ENCODE assay signal across 13 cellular contexts in the genomic region with DNA sequence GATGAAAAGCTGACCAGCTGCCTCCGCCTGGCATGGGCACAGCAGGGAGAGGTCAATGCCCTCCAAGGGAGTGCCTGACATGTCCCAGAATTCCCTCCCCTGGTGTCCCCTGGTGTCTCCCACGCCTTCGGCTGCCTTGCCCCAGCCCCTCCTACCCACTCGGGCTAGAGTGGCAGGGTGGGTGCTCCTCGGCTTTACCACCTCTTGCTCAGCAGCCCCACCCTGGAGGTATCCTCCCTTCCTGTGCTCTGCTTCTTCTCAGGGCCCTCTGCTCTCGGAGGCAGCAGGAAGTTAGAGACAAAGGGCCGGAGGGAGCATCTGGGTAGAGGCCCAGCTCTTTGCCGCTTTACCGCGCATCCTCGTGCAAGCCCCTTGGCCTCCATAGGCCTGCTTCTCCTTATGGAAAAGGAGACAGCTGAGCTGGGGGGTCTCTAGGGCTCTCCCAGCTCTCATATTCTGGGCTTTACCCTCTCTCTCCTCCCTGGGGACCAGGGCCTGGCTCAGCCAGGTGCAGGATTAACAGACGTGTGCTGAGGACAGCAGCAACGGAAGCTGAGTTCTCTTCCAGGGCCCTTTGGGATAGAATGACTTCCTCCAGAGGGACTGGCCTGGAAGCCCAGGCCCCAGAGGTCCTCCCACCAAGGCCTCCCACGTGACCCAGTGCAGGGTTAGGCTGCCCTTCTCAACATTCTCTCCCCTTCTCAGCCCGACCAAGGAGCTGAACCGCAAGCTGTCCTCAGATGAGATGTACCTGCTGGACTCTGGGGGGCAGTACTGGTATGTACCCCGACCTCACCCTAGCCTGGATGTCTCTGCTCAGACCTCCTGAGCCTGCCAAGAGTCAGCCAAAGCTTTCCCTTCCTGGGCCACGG. TPM values are rescaled to one million over a fixed set of nuclear protein-coding genes. Genes with fewer than 3 reads are reported as not detected.
DNase-seq lines count a peak whose midpoint lies in the region; ATAC-seq and TF ChIP-seq lines count a peak whose summit lies in the region.
"Had no signal": no experiment of that assay in that cellular context is flagged by ENCODE, and none has a peak within 500 bp of the region (broad histone marks: within the 10 kb centered on the region; RNA-seq: fewer than 3 reads in every experiment).

No MANE protein-coding gene starts in this region.

- H3K27me3 ChIP-seq in GM23338 (ENCODE audit: insufficient read depth) = no peaks in the 10 kb centered on the region

- no peaks in the 10 kb centered on the region for H3K4me1 ChIP-seq in GM23338 (ENCODE audit: insufficient read depth)

- H3K79me2 ChIP-seq in GM23338 (replicated peaks; ENCODE audit: insufficient read depth) = no peaks in the 10 kb centered on the region

- DNase-seq in NCI-H146 (lab: John Stamatoyannopoulos, UW) = peak; percentile 16
- no peak for DNase-seq in NCI-H146 treated with DMSO at 0.1 percent for 48 hours (lab: John Stamatoyannopoulos, UW; ENCODE audit: unreplicated experiment)
- peak; percentile 55 for DNase-seq in GM23338 (ENCODE audit: low spot score)
- DNase-seq in WTC11 (ENCODE audit: low spot score) = peak; percentile 43
- DNase-seq in naive B cell = no peak
- no peak for DNase-seq in stimulated activated CD8-positive, alpha-beta memory T cell treated with anti-CD3 and anti-CD28 coated beads, Interleukin-4, amount 100 ng/mL, for 48 hours
- DNase-seq in hippocampal formation (lab: John Stamatoyannopoulos, UW) = no peak
- DNase-seq: NCI-H2081, T1000 had no signal

- H3K4me3 Mint-ChIP-seq in GM23338 (no peak overlapping the region), WTC11 (no peak overlapping the region), naive B cell (peak overlapping the region; percentile 58 to 91 (median 73))

- no peaks in the 10 kb centered on the region for H3F3A ChIP-seq in GM23338 (replicated peaks; ENCODE audit: low read depth)

- CTCF ChIA-PET in WTC11 (lab: Charles Lee) = interaction anchor here (0.5 to 2.0 kb wide), 26 partner anchors 11 to 305 kb away, joined by 3 to 22 read pairs (median 4); a partner anchor contains a TSS

- no peak overlapping the region for H3K27ac ChIP-seq in GM23338 (ENCODE audit: low read depth)

- peak; percentile 92 for ATAC-seq in GM23338
- peak; percentile 92 for ATAC-seq in WTC11
- peak; percentile 21 to 23 for ATAC-seq in naive B cell (ENCODE audit: low read depth in 2 of 2)
- ATAC-seq in HG03439 (IDR thresholded peaks at IDR 0.05; ENCODE audit: unreplicated experiment) = no peak

- H3K4me2 ChIP-seq in GM23338 = no peak overlapping the region

- H3K36me3 Mint-ChIP-seq in GM23338 (ENCODE audit: low read depth) (no peaks in the 10 kb centered on the region), WTC11 (no peaks in the 10 kb centered on the region), naive B cell (no peaks in the 10 kb centered on the region)

- peak; percentile 31 to 67 for TF ChIP-seq CTCF in GM23338 (conservative IDR thresholded peaks at IDR 0.05; ENCODE audit: low read depth in 2 of 2)
- TF ChIP-seq CTCF in WTC11 (IDR thresholded peaks at IDR 0.05) = no peak

- H3K27ac Mint-ChIP-seq in GM23338 = no peak overlapping the region
- no peak overlapping the region for H3K27ac Mint-ChIP-seq in WTC11
- H3K27ac Mint-ChIP-seq in naive B cell = peak overlapping the region in 5 of 6 donors; percentile 52 to 94 (median 82)

- H3K27me3 Mint-ChIP-seq in GM23338 (ENCODE audit: insufficient read depth, low read depth, poor library complexity) = peaks cover 10% of the 10 kb centered on the region
- no peaks in the 10 kb centered on the region; the same call in 1 of the 2 replicates for H3K27me3 Mint-ChIP-seq in WTC11 (ENCODE audit: low read depth)
- H3K27me3 Mint-ChIP-seq in naive B cell = no peaks in the 10 kb centered on the region

- H3K9me3 Mint-ChIP-seq in GM23338 = no peaks in the 10 kb centered on the region
- no peaks in the 10 kb centered on the region for H3K9me3 Mint-ChIP-seq in WTC11
- no peaks in the 10 kb centered on the region for H3K9me3 Mint-ChIP-seq in naive B cell

- 0 out of 2 replicates have a peak overlapping the region, but pooled peaks have one; percentile 38 for H2AFZ ChIP-seq in GM23338

- no peak overlapping the region for H3K4me3 ChIP-seq in GM23338

- H3K36me3 ChIP-seq in GM23338 (ENCODE audit: insufficient read depth) = no peaks in the 10 kb centered on the region

- no peaks in the 10 kb centered on the region for H3K9me2 ChIP-seq in GM23338 (ENCODE audit: insufficient read depth)

- H4K20me1 ChIP-seq in GM23338 (replicated peaks; ENCODE audit: insufficient read depth) = no peaks in the 10 kb centered on the region

- H3K4me1 Mint-ChIP-seq in GM23338 (peaks cover 17% of the 10 kb centered on the region), WTC11 (peaks cover 21% of the 10 kb centered on the region), naive B cell (peaks cover 51 to 69% (median 62%) of the 10 kb centered on the region in 3 donors)

- POLR2A ChIA-PET in WTC11 (lab: Charles Lee) = interaction anchor here (0.7 kb wide), 1 partner anchor 25 kb away, joined by 3 read pairs; no protein-coding TSS in a partner anchor

TF ChIP-seq in GM23338, 12 proteins besides CTCF, POLR2A, EP300 and RAD21 (continues in another document):
- no peak for TF ChIP-seq EZH2 (IDR thresholded peaks at IDR 0.05; ENCODE audit: low read depth, unreplicated experiment)
- no peak for TF ChIP-seq STAT1 (IDR thresholded peaks at IDR 0.05; ENCODE audit: unreplicated experiment)
- no peak for TF ChIP-seq JUNB (IDR thresholded peaks at IDR 0.05; ENCODE audit: unreplicated experiment)
- TF ChIP-seq ZNF114 (CRISPR knock-in tag; IDR thresholded peaks at IDR 0.05) = no peak

TF ChIP-seq in WTC11, 78 proteins besides CTCF, POLR2A, EP300 and RAD21 (continues in another document):
- TF ChIP-seq, protein P1, sequence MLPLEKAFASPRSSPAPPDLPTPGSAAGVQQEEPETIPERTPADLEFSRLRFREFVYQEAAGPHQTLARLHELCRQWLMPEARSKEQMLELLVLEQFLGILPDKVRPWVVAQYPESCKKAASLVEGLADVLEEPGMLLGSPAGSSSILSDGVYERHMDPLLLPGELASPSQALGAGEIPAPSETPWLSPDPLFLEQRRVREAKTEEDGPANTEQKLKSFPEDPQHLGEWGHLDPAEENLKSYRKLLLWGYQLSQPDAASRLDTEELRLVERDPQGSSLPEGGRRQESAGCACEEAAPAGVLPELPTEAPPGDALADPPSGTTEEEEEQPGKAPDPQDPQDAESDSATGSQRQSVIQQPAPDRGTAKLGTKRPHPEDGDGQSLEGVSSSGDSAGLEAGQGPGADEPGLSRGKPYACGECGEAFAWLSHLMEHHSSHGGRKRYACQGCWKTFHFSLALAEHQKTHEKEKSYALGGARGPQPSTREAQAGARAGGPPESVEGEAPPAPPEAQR (CRISPR knock-in tag; IDR thresholded peaks at IDR 0.05) = no peak
- no peak for TF ChIP-seq NR1H2 (CRISPR knock-in tag; IDR thresholded peaks at IDR 0.05)
- TF ChIP-seq CBFB (CRISPR knock-in tag; IDR thresholded peaks at IDR 0.05; ENCODE audit: low read depth) = no peak
- no peak for TF ChIP-seq SMAD4 (CRISPR knock-in tag; IDR thresholded peaks at IDR 0.05)
- TF ChIP-seq, protein P2, sequence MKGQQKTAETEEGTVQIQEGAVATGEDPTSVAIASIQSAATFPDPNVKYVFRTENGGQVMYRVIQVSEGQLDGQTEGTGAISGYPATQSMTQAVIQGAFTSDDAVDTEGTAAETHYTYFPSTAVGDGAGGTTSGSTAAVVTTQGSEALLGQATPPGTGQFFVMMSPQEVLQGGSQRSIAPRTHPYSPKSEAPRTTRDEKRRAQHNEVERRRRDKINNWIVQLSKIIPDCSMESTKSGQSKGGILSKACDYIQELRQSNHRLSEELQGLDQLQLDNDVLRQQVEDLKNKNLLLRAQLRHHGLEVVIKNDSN (CRISPR knock-in tag; IDR thresholded peaks at IDR 0.05) = peak; percentile 82
- TF ChIP-seq SOX15 (CRISPR knock-in tag; IDR thresholded peaks at IDR 0.05) = no peak
- TF ChIP-seq, protein P3, sequence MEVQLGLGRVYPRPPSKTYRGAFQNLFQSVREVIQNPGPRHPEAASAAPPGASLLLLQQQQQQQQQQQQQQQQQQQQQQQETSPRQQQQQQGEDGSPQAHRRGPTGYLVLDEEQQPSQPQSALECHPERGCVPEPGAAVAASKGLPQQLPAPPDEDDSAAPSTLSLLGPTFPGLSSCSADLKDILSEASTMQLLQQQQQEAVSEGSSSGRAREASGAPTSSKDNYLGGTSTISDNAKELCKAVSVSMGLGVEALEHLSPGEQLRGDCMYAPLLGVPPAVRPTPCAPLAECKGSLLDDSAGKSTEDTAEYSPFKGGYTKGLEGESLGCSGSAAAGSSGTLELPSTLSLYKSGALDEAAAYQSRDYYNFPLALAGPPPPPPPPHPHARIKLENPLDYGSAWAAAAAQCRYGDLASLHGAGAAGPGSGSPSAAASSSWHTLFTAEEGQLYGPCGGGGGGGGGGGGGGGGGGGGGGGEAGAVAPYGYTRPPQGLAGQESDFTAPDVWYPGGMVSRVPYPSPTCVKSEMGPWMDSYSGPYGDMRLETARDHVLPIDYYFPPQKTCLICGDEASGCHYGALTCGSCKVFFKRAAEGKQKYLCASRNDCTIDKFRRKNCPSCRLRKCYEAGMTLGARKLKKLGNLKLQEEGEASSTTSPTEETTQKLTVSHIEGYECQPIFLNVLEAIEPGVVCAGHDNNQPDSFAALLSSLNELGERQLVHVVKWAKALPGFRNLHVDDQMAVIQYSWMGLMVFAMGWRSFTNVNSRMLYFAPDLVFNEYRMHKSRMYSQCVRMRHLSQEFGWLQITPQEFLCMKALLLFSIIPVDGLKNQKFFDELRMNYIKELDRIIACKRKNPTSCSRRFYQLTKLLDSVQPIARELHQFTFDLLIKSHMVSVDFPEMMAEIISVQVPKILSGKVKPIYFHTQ (CRISPR knock-in tag; IDR thresholded peaks at IDR 0.05) = no peak
- no peak for TF ChIP-seq TEAD1 (CRISPR knock-in tag; IDR thresholded peaks at IDR 0.05)
- TF ChIP-seq ELF4 (CRISPR knock-in tag; IDR thresholded peaks at IDR 0.05; ENCODE audit: low read depth) = no peak
- TF ChIP-seq RORB (CRISPR knock-in tag; IDR thresholded peaks at IDR 0.05) = no peak

RNA-seq across cellular contexts. Expression of a gene that starts 17.2 kb away (rescaled TPM):
- not detected in 2 replicates for total RNA-seq in GM23338 (2014; rRNA removed; shearing (Covaris generic))
- not detected in 2 replicates for polyA plus RNA-seq in GM23338 (2016; fragmentation: Nextera tagmentation; extraction: Ambion mirVana)
- total RNA-seq in WTC11 (2021) = 0.05 to 0.11 TPM (median 0.07 TPM) in 3 replicates
- under 1 TPM in 4 of 6 donors, not detected in 2; 0.11 to 0.58 (median 0.22) TPM for polyA plus RNA-seq in naive B cell (ENCODE audit: low read depth in 6 of 6)
- total RNA-seq: A673, bronchial epithelial cell, glomerular endothelial cell had no signal

RNA-seq across cellular contexts. Expression of a gene that starts 23.7 kb away (rescaled TPM):
- not detected in 2 replicates for total RNA-seq in GM23338 (2014; rRNA removed; shearing (Covaris generic))
- 0.18 and 0.26 TPM in 2 replicates for polyA plus RNA-seq in GM23338 (2016; fragmentation: Nextera tagmentation; extraction: Ambion mirVana)
- total RNA-seq in WTC11 (2021) = 0.22 to 0.57 TPM (median 0.25 TPM) in 3 replicates
- polyA plus RNA-seq in naive B cell (ENCODE audit: low read depth in 6 of 6) = 100 to 1,000 TPM in 4 of 6 donors, 10 to 100 TPM in 2; 89.4 to 191 (median 128) TPM
- total RNA-seq: A673, bronchial epithelial cell, glomerular endothelial cell had no signal

Comparison
In these comparisons a context has a peak if more than half of its experiments do, and no peak if none do; other contexts are left out.
1. DNase-seq: peak in NCI-H146 (single experiment), GM23338 (single experiment) and WTC11 (single experiment); none in NCI-H146 treated with DMSO at 0.1 percent for 48 hours (single experiment), naive B cell (single experiment), stimulated activated CD8-positive, alpha-beta memory T cell treated with anti-CD3 and anti-CD28 coated beads, Interleukin-4, amount 100 ng/mL, for 48 hours (single experiment) and hippocampal formation (0 of 2).
2. H3K27ac Mint-ChIP-seq: peak in naive B cell (5 of 6); none in GM23338 (single experiment) and WTC11 (single experiment).
3. H3K4me3 Mint-ChIP-seq: peak in naive B cell (8 of 8); none in GM23338 (single experiment) and WTC11 (single experiment).